Comparison of ENCODE assay signal across 8 cellular contexts in the genomic region with DNA sequence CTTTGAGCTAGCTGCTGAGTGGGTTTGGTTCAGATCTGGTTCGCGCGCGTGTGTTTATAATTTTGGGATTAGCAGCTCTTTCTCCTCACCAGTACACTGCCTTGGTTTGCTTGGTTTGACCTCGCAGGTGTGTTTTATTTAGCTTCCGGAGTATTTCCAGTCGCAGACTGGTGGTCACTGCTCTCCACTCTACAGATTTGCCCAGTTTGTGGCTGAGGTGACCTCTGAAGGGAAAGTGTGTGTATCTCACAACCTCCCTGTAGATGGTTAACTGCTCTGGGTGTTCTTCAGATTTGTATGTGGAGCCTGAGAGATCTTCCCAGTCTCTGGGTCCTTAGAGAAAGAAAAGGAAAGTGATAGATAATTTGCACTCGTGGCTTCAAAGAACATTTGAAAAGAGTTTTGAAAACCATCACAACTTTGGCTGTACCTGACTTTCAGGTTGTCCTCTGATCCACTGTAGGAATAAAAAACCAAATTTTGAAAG. TPM values are rescaled to one million over a fixed set of nuclear protein-coding genes. Genes with fewer than 3 reads are reported as not detected.
DNase-seq lines count a peak whose midpoint lies in the region; ATAC-seq, FAIRE-seq and TF ChIP-seq lines count a peak whose summit lies in the region.

No MANE protein-coding gene starts in this region.

- H3K9me3 Mint-ChIP-seq in T-cell: no peaks in the 10 kb centered on the region

- peak overlapping the region; percentile 97 for H3K4me3 ChIP-seq in ACC112 (ENCODE audit: low read depth, low read length)
- peak overlapping the region; percentile 96 for H3K4me3 ChIP-seq in retinal pigment epithelial cell (ENCODE audit: low read length)

- CTCF ChIA-PET in T-cell (lab: Charles Lee): no interaction called here

- peaks cover 19% of the 10 kb centered on the region for H3K4me1 ChIP-seq in ACC112 (ENCODE audit: control insufficient read depth, insufficient read depth, low read length, unreplicated experiment)
- H3K4me1 ChIP-seq in foreskin keratinocyte: peaks cover 9% of the 10 kb centered on the region

- peak overlapping the region; percentile 89 to 100 (median 96) for H3K4me3 Mint-ChIP-seq in T-cell

- FAIRE-seq in GM19239 (lab: Jason Lieb, UNC): peak; percentile 53

- peak overlapping the region; percentile 21 to 84 for H3K27ac Mint-ChIP-seq in T-cell

- H3K4me1 Mint-ChIP-seq in T-cell: peaks cover 45 to 47% (median 45%) of the 10 kb centered on the region in 3 donors

- no peak for DNase-seq in GM19239 (ENCODE audit: insufficient read length, low spot score)
- peak in 2 of 34 experiments; percentile 2 to 7 for DNase-seq in T-cell
- DNase-seq in foreskin keratinocyte: peak in 1 of 2 donors; percentile 18
- DNase-seq in retinal pigment epithelial cell (ENCODE audit: low read depth): no peak
- no peak for DNase-seq in UCSD-AML1 (lab: John Stamatoyannopoulos, UW; ENCODE audit: unreplicated experiment)
- no peak for DNase-seq in germinal center (ENCODE audit: low spot score)

- no peaks in the 10 kb centered on the region for H3K36me3 ChIP-seq in ACC112 (ENCODE audit: insufficient read depth, low read length)

- H2AFZ ChIP-seq in ACC112 (ENCODE audit: low read length, unreplicated experiment): peak overlapping the region; percentile 99

- H3K27me3 ChIP-seq in ACC112 (ENCODE audit: insufficient read depth, low read length): no peaks in the 10 kb centered on the region
- no peaks in the 10 kb centered on the region for H3K27me3 ChIP-seq in foreskin keratinocyte

- POLR2A ChIA-PET in T-cell (lab: Charles Lee): interaction anchor here (0.6 kb wide), 2 partner anchors 258 to 263 kb away, joined by 3 to 4 read pairs; no protein-coding TSS in a partner anchor

- ATAC-seq in T-cell (replicated peaks in 1 of 4): no peak
- ATAC-seq in foreskin keratinocyte: no peak
- ATAC-seq in HG03460 (IDR thresholded peaks at IDR 0.05; ENCODE audit: unreplicated experiment): no peak

- peaks cover 15 to 21% of the 10 kb centered on the region in 2 donors for H3K27me3 Mint-ChIP-seq in T-cell

- TF ChIP-seq CTCF in foreskin keratinocyte (conservative IDR thresholded peaks at IDR 0.05) (no peak), retinal pigment epithelial cell (conservative IDR thresholded peaks at IDR 0.05; ENCODE audit: low read depth, low read length) (no peak)

- H3K27ac ChIP-seq in ACC112 (ENCODE audit: low read depth, low read length): 0 out of 2 replicates have a peak overlapping the region, but pooled peaks have one; percentile 1
- peak overlapping the region; percentile 30 for H3K27ac ChIP-seq in foreskin keratinocyte

- H3K79me2 ChIP-seq in ACC112 (ENCODE audit: control insufficient read depth, insufficient read depth, low read length, unreplicated experiment): peaks cover 53% of the 10 kb centered on the region

- H3K36me3 Mint-ChIP-seq in T-cell: no peaks in the 10 kb centered on the region

RNA-seq across cellular contexts. Expression of a gene that starts 0.7 kb away (rescaled TPM):
- total RNA-seq in T-cell: 10 to 100 TPM; 26.6 to 31.4 (median 30.2) TPM
- total RNA-seq in foreskin keratinocyte: 17.9 and 18.6 TPM in 2 replicates
- 11.9 and 12.1 TPM in 2 replicates for polyA plus RNA-seq in foreskin keratinocyte

RNA-seq across cellular contexts. Expression of a gene that starts 0.9 kb away (rescaled TPM):
- 1 to 10 TPM in 2 of 5 donors, under 1 TPM in 3; 0.35 to 1.4 (median 0.85) TPM for total RNA-seq in T-cell
- total RNA-seq in foreskin keratinocyte: 37.2 and 43.1 TPM in 2 replicates
- polyA plus RNA-seq in foreskin keratinocyte: 4.7 and 5.2 TPM in 2 replicates

Comparison
In these comparisons a context has a peak if more than half of its experiments do, and no peak if none do; other contexts are left out.
1. RNA of a gene that starts 0.9 kb away (total RNA-seq): 37.2 to 43.1 TPM in foreskin keratinocyte; 0.35 to 1.4 TPM in T-cell; every median in the first group is over 10 times any median in the second.